In genomic region chr15:29071907-29072273, GRCh38 we compare ENCODE assay signal across 23 cellular contexts.
DNase-seq lines count a peak whose midpoint lies in the region; ATAC-seq and TF ChIP-seq lines count a peak whose summit lies in the region.
"Had no signal": no experiment of that assay in that cellular context is flagged by ENCODE, and none has a peak within 500 bp of the region (broad histone marks: within the 10 kb centered on the region; RNA-seq: fewer than 3 reads in every experiment).

No MANE protein-coding gene starts in this region.

- H3K27ac ChIP-seq in layer of hippocampus (ENCODE audit: low read depth, low read length): peak overlapping the region; percentile 91
- H3K27ac ChIP-seq in substantia nigra (ENCODE audit: low read depth, low read length, poor library complexity, severe bottlenecking): peak overlapping the region; percentile 97
- no peak overlapping the region for H3K27ac ChIP-seq in A673 (ENCODE audit: low read depth, low read length, poor library complexity, severe bottlenecking)
- H3K27ac ChIP-seq: 22Rv1, GM23248, PC-9, SJSA1 had no signal

- in situ Hi-C loops in G401 (cut with HindIII; ENCODE audit: low sequenced_read_pairs): no loop called here

- intact Hi-C loops in A673 (cut with micrococcal nuclease; ENCODE audit: unreplicated experiment): no loop called here

- ATAC-seq in GM21526 (IDR thresholded peaks at IDR 0.05; ENCODE audit: low FRiP score, unreplicated experiment): no peak
- ATAC-seq: Right ventricle myocardium inferior had no signal

- no TSS peak for BruUV-seq in A673 (replicated peaks; lab: Mats Ljungman, UMichigan)

- H3K27me3 ChIP-seq in layer of hippocampus (ENCODE audit: control insufficient read depth, insufficient read depth, low read length) (no peaks in the 10 kb centered on the region), A673 (replicated peaks; ENCODE audit: insufficient read depth, low read depth, low read length, poor library complexity) (no peaks in the 10 kb centered on the region)
- H3K27me3 ChIP-seq: BE2C, MG63, SJSA1 had no signal

- no peaks in the 10 kb centered on the region for H3K9me3 ChIP-seq in A673 (ENCODE audit: low read depth, low read length, poor library complexity, severe bottlenecking)
- H3K9me3 ChIP-seq: MG63, SJSA1 had no signal

- CTCF ChIA-PET in A673 (lab: Charles Lee): no interaction called here

- no peaks in the 10 kb centered on the region for H3K4me1 ChIP-seq in A673 (ENCODE audit: insufficient read depth, low read length, poor library complexity, severe bottlenecking)

- H3K36me3 ChIP-seq in A673 (ENCODE audit: insufficient read depth, low read length, poor library complexity, severe bottlenecking): no peaks in the 10 kb centered on the region
- H3K36me3 ChIP-seq: BE2C, MG63, SJSA1 had no signal

- POLR2A ChIA-PET in A673 (lab: Charles Lee; ENCODE audit: low non-redundant PET): no interaction called here

- H3K4me3 ChIP-seq in A673 (ENCODE audit: low read depth, low read length, poor library complexity, severe bottlenecking): no peak overlapping the region
- H3K4me3 ChIP-seq: GM23248, MG63, PC-9, SJSA1 had no signal

- no peak for TF ChIP-seq CTCF in A673 (conservative IDR thresholded peaks at IDR 0.05; ENCODE audit: low read depth, low read length)

- DNase-seq in G401 (ENCODE audit: low spot score) (peak; percentile 36), cerebellar cortex (ENCODE audit: low spot score) (peak; percentile 28), substantia nigra (lab: John Stamatoyannopoulos, UW) (peak in 1 of 49 donors; percentile 29), NCI-H510A (lab: John Stamatoyannopoulos, UW) (no peak), A673 (ENCODE audit: low spot score) (no peak)
- DNase-seq: ACHN; BE2C; CD8-positive, alpha-beta memory T cell; DMS 273 treated with DMSO at 0.1 percent for 48 hours; DMS79 treated with DMSO at 0.1 percent for 48 hours; GM23248; IMR-90; KG1; MG63; NCI-H2029; NCI-H446 treated with DMSO at 0.1 percent for 48 hours; NCI-H526 treated with DMSO at 0.1 percent for 48 hours; PC-9 had no signal

Comparison
In these comparisons a context has a peak if more than half of its experiments do, and no peak if none do; other contexts are left out.
1. DNase-seq: peak in G401 (single experiment) and cerebellar cortex (single experiment); none in NCI-H510A (single experiment) and A673 (single experiment).